ENCODE assay signal across 8 cellular contexts in the genomic region with DNA sequence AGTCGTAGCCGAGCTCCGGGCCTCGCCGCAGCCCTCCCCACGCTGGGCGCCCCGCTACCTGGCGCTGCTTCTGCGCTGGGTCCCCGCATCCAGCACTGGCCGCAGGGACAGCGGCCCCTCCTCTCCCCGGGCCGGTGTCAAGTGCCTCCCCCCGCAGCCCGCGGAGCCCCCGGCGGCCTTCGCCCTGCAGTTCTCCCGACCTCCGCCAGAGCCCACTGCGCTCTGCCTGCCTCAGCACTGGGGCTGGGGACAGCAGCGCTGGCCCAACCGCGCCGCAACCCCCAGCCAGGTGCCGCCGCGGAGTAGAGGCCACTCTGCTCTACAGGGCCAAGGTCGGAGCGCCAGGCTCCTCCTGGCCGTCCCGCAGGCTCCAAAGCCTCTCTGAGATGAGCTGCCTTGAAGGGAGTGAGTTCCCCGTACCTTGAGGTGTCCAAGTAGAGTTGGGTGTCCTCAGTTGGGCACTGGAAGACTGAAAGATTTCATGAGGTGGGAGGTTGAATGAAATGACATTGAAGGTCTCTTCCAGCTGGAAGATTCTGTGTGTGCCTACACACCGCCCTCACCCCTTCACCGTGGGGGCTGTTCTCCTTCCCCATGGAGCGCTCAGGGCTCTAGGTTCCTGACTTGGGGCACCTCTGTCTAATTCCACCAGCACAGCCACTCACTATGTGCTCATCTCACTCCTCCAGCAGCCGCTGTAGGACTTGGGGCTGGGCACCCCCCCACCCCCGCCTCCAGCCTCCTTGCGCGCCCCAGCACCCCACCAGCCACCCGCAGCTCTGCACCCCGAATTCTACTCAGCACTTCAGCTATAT. TPM values are rescaled to one million over a fixed set of nuclear protein-coding genes. Genes with fewer than 3 reads are reported as not detected.
A peak's percentile ranks its signal among the peaks of the same experiment; 100 is the strongest.
DNase-seq lines count a peak whose midpoint lies in the region; ATAC-seq and TF ChIP-seq lines count a peak whose summit lies in the region.

No MANE protein-coding gene starts in this region.

- intact Hi-C loops in head of caudate nucleus (cut with DNase I) (no loop called here), testis (cut with DNase I; ENCODE audit: low total_unique reads) (no loop called here)

- TF ChIP-seq POLR2A in testis (IDR thresholded peaks at IDR 0.05): no peak

- TF ChIP-seq CTCF in omental fat pad (IDR thresholded peaks at IDR 0.05) (peak in 2 of 3 donors; percentile 84 to 92), testis (IDR thresholded peaks at IDR 0.05) (peak; percentile 94 to 97 (median 97))

- H3K36me3 ChIP-seq in SK-N-MC (ENCODE audit: insufficient read depth, low read length): no peaks in the 10 kb centered on the region
- no peaks in the 10 kb centered on the region for H3K36me3 ChIP-seq in testis (ENCODE audit: low read depth, missing control alignments)

- H3K4me1 ChIP-seq in testis: peaks cover 19% of the 10 kb centered on the region

- peak overlapping the region; percentile 65 to 85 for H3K27ac Mint-ChIP-seq in activated naive CD4-positive, alpha-beta T cell treated with anti-CD3 and anti-CD28 coated beads, Interleukin-2, amount 50 U/mL, for 72 hours

- 13 to 82% methylated on average over 2 to 45 of the region's 45 CpGs for WGBS in testis, 2 donors

- H3K9me3 Mint-ChIP-seq in activated naive CD4-positive, alpha-beta T cell treated with anti-CD3 and anti-CD28 coated beads, Interleukin-2, amount 50 U/mL, for 72 hours: no peaks in the 10 kb centered on the region

- H3K36me3 Mint-ChIP-seq in activated naive CD4-positive, alpha-beta T cell treated with anti-CD3 and anti-CD28 coated beads, Interleukin-2, amount 50 U/mL, for 72 hours: no peaks in the 10 kb centered on the region

- no peaks in the 10 kb centered on the region for H3K27me3 ChIP-seq in testis

- H3K9ac ChIP-seq in SK-N-MC (ENCODE audit: insufficient read length): peak overlapping the region; percentile 59

- H3K9me3 ChIP-seq in SK-N-MC (ENCODE audit: low read depth, low read length): no peaks in the 10 kb centered on the region
- H3K9me3 ChIP-seq in testis: no peaks in the 10 kb centered on the region

- ATAC-seq in activated naive CD4-positive, alpha-beta T cell treated with anti-CD3 and anti-CD28 coated beads, Interleukin-2, amount 50 U/mL, for 72 hours: peak; percentile 87 to 88
- peak; percentile 90 for ATAC-seq in omental fat pad (ENCODE audit: low FRiP score)

- peak overlapping the region; percentile 80 for H3K4me3 ChIP-seq in SK-N-MC
- peak overlapping the region; percentile 56 to 76 for H3K4me3 ChIP-seq in testis

- H3K27ac ChIP-seq in SK-N-MC (no peak overlapping the region), testis (peak overlapping the region; percentile 26 to 84)

- DNase-seq in GF-D8 (lab: John Stamatoyannopoulos, UW) (peak; percentile 38), H4 (ENCODE audit: low spot score) (peak; percentile 58), LoVo (ENCODE audit: low spot score) (peak; percentile 86), SK-N-MC (ENCODE audit: low read depth, low spot score) (no peak), head of caudate nucleus (peak; percentile 51 to 92 (median 85)), omental fat pad (ENCODE audit: low spot score) (no peak), testis (peak; percentile 85)
- peak; percentile 83 for DNase-seq in activated naive CD4-positive, alpha-beta T cell treated with anti-CD3 and anti-CD28 coated beads, Interleukin-2, amount 50 U/mL, for 72 hours (ENCODE audit: low spot score in 2 of 2)

RNA-seq across cellular contexts. Expression of a gene that starts 0.9 kb away (rescaled TPM):
- total RNA-seq in H4 (2014; rRNA removed; shearing (Covaris generic)): 1.5 and 2.4 TPM in 2 replicates
- 10 to 100 TPM; 83.1 to 89.6 TPM for total RNA-seq in activated naive CD4-positive, alpha-beta T cell treated with anti-CD3 and anti-CD28 coated beads, Interleukin-2, amount 50 U/mL, for 72 hours
- total RNA-seq in omental fat pad (10 to 100 TPM in 1 of 4 donors, 1 to 10 TPM in 3; 8.0 to 18.0 (median 9.3) TPM), testis (10 to 100 TPM; 36.3 TPM)
- 15.5 TPM for polyA plus RNA-seq in testis (ENCODE audit: insufficient read depth, low read depth, low replicate concordance)

Comparison
In these comparisons a context has a peak if more than half of its experiments do, and no peak if none do; other contexts are left out.
1. DNase-seq: peak in GF-D8 (single experiment), H4 (single experiment), LoVo (single experiment), activated naive CD4-positive, alpha-beta T cell treated with anti-CD3 and anti-CD28 coated beads, Interleukin-2, amount 50 U/mL, for 72 hours (2 of 2), head of caudate nucleus (42 of 42) and testis (single experiment); none in SK-N-MC (single experiment) and omental fat pad (single experiment).